20 cellular contexts compared by ENCODE assay signal in genomic region chr5:176379881-176380280, GRCh38. TPM values are rescaled to one million over a fixed set of nuclear protein-coding genes. Genes with fewer than 3 reads are reported as not detected.
DNase-seq lines count a peak whose midpoint lies in the region; ATAC-seq, FAIRE-seq and TF ChIP-seq lines count a peak whose summit lies in the region.
"Had no signal": no experiment of that assay in that cellular context is flagged by ENCODE, and none has a peak within 500 bp of the region (broad histone marks: within the 10 kb centered on the region; RNA-seq: fewer than 3 reads in every experiment).

No MANE protein-coding gene starts in this region.

- RAD21 ChIA-PET in GM12878 (lab: Charles Lee; ENCODE audit: unreplicated experiment) = interaction anchor here (1.0 to 1.5 kb wide), 2 partner anchors 9 to 18 kb away, joined by 3 to 4 read pairs; partner anchors contain the start of gene KIAA1191

- peak; percentile 49 for DNase-seq in GM13977 (ENCODE audit: low spot score)
- peak; percentile 67 for DNase-seq in MV-4-11 (lab: John Stamatoyannopoulos, UW)
- no peak for DNase-seq in GM12878 (ENCODE audit: low read depth, low spot score)
- DNase-seq in small intestine = no peak
- DNase-seq in stimulated activated CD4-positive, alpha-beta T cell treated with anti-CD3 and anti-CD28 coated beads, Interleukin-12 subunit alpha, Interleukin-12 subunit beta, amount 100 ng/mL, for 4 hours = no peak
- no peak for DNase-seq in GOT3 (lab: John Stamatoyannopoulos, UW)
- DNase-seq in NCI-H2227 treated with DMSO at 0.1 percent for 48 hours (lab: John Stamatoyannopoulos, UW) = no peak
- DNase-seq: activated CD8-positive, alpha-beta memory T cell treated with anti-CD3 and anti-CD28 coated beads, Interleukin-2, amount 50 U/mL, for 4 hours; activated naive CD4-positive, alpha-beta T cell treated with anti-CD3 and anti-CD28 coated beads for 36 hours; cortex of kidney; immature natural killer cell; mesendoderm; NCI-H1436; stimulated activated CD4-positive, alpha-beta T cell treated with anti-CD3 and anti-CD28 coated beads, Interleukin-1b, Interleukin-23, amount 100 ng/mL, for 48 hours had no signal

- SMC1A ChIA-PET in GM12878 (lab: Charles Lee; ENCODE audit: uncharacterized antibody, unreplicated experiment) = interaction anchor here (1.2 kb wide), 1 partner anchor 18 kb away, joined by 7 read pairs; the partner anchor contains the start of gene KIAA1191

- H2AFZ ChIP-seq in GM12878 (ENCODE audit: control insufficient read depth, low read depth, low read length) = no peak overlapping the region

- H3K36me3 ChIP-seq in GM12878 (ENCODE audit: control insufficient read depth in 2 of 2, insufficient read depth in 2 of 2, low read length in 1 of 2) = peaks cover 8 to 21% of the 10 kb centered on the region in 2 experiments; a peak in 3 of 4 replicates
- peaks cover 8 to 16% of the 10 kb centered on the region in 2 donors for H3K36me3 ChIP-seq in small intestine (ENCODE audit: control insufficient read depth in 2 of 2, insufficient read depth in 2 of 2, low read length in 2 of 2)

- TF ChIP-seq POLR2A in GM12878 (IDR thresholded peaks at IDR 0.05; ENCODE audit: low read depth, low read length) = no peak

- H3K9me3 ChIP-seq in GM12878 (replicated peaks; ENCODE audit: control insufficient read depth, insufficient read depth, low read length) = no peaks in the 10 kb centered on the region; the same call in 2 of the 3 replicates
- no peaks in the 10 kb centered on the region for H3K9me3 ChIP-seq in small intestine (ENCODE audit: control insufficient read depth, low read depth)
- H3K9me3 ChIP-seq: suprapubic skin had no signal

- POLR2A ChIA-PET in GM12878 (lab: Charles Lee) = interaction anchor here (1.0 to 1.5 kb wide), 4 partner anchors 9 to 26 kb away, joined by 3 to 7 read pairs (median 4); partner anchors contain the start of genes HIGD2A and NOP16

- H3K27me3 ChIP-seq in GM12878 (replicated peaks in 1 of 2; ENCODE audit: control insufficient read depth in 2 of 2, insufficient read depth in 2 of 2, low read length in 1 of 2) = no peaks in the 10 kb centered on the region
- H3K27me3 ChIP-seq in small intestine (ENCODE audit: control insufficient read depth in 2 of 2, insufficient read depth in 2 of 2, low read length in 2 of 2) = no peaks in the 10 kb centered on the region
- H3K27me3 ChIP-seq: suprapubic skin had no signal

- H3K4me1 ChIP-seq in GM12878 (ENCODE audit: control insufficient read depth, insufficient read depth, low read length) (no peaks in the 10 kb centered on the region), small intestine (ENCODE audit: control insufficient read depth in 2 of 2, insufficient read depth in 1 of 2, low read depth in 1 of 2, low read length in 1 of 2) (no peaks in the 10 kb centered on the region)
- H3K4me1 ChIP-seq: suprapubic skin had no signal

- no TSS peak for BruUV-seq in GM12878 (replicated peaks; lab: Mats Ljungman, UMichigan)

- TF ChIP-seq RAD21 in GM12878 (IDR thresholded peaks at IDR 0.05; ENCODE audit: insufficient read depth, low read depth, low read length) = no peak

- intact Hi-C loops in GM12878 (cut with micrococcal nuclease; ENCODE audit: unreplicated experiment) = loop anchor here (10.0 kb wide), 1 partner anchor 155 kb away; the partner anchor contains the start of gene RNF44

- no peak overlapping the region for H3K4me3 ChIP-seq in GM12878
- no peak overlapping the region for H3K4me3 ChIP-seq in small intestine (ENCODE audit: low read depth in 1 of 2, low read length in 2 of 2)
- H3K4me3 ChIP-seq: suprapubic skin had no signal

- H3K4me2 ChIP-seq in GM12878 (ENCODE audit: control insufficient read depth, insufficient read depth) = no peak overlapping the region

- H3K9ac ChIP-seq in GM12878 (ENCODE audit: control insufficient read depth, insufficient read depth, low read length) = no peak overlapping the region

- TF ChIP-seq CTCF in GM13977 (IDR thresholded peaks at IDR 0.05; ENCODE audit: extremely low read depth, insufficient read depth, missing control alignments) = no peak
- no peak for TF ChIP-seq CTCF in GM12878 (IDR thresholded peaks at IDR 0.05 in 2 of 3, conservative IDR thresholded peaks at IDR 0.05 in 1 of 3; ENCODE audit: control insufficient read depth in 2 of 3, extremely low read depth in 1 of 3, insufficient read depth in 1 of 3, low read depth in 3 of 3, low read length in 3 of 3)

- no peaks in the 10 kb centered on the region for H3K79me2 ChIP-seq in GM12878 (ENCODE audit: control insufficient read depth, insufficient read depth, low read length)

- CTCF ChIA-PET in GM12878 (lab: Yijun Ruan, JAX) = no interaction called here

- in situ Hi-C loops in GM13977 (cut with MboI; ENCODE audit: low pct_unique_long_range_greater_than_20kb, low sequenced_read_pairs, unreplicated experiment) = no loop called here
- in situ Hi-C loops in GM12878 (cut with MboI) = no loop called here

- H3K27ac ChIP-seq in GM12878 (ENCODE audit: control insufficient read depth, insufficient read depth) (no peak overlapping the region), small intestine (ENCODE audit: low read depth in 1 of 2, low read length in 1 of 2) (no peak overlapping the region)
- H3K27ac ChIP-seq: epithelial cell of prostate, suprapubic skin had no signal

- WGBS in GM12878 (ENCODE audit: insufficient coverage, insufficient replicate concordance, low lambda C conversion rate, missing lambda C conversion rate) = 45% methylated on average over 3 of the region's 3 CpGs
- 81 to 93% (median 84%) methylated on average over 3 of the region's 3 CpGs for WGBS in small intestine, 3 donors

- no peaks in the 10 kb centered on the region for H4K20me1 ChIP-seq in GM12878 (ENCODE audit: control insufficient read depth, insufficient read depth)

- TF ChIP-seq EP300 in GM12878 (IDR thresholded peaks at IDR 0.05; ENCODE audit: borderline replicate concordance in 1 of 2, control insufficient read depth in 1 of 2, low read depth in 2 of 2, low read length in 2 of 2) = no peak

- FAIRE-seq in GM12878 (lab: Jason Lieb, UNC) (peak; percentile 68), small intestine (lab: Jason Lieb, UNC) (no peak)
- FAIRE-seq: GM18507, H54 had no signal

- ATAC-seq in HG02623 (IDR thresholded peaks at IDR 0.05; ENCODE audit: unreplicated experiment) (peak; percentile 73), GM12878 (peak; percentile 87)
- ATAC-seq: Panc1 had no signal

RNA-seq across cellular contexts. Expression of gene NOP16, which starts 8.5 kb away (rescaled TPM):
- total RNA-seq in GM12878 (2013; cell fraction: nucleolus; rRNA removed) = 65.7 and 66.1 TPM in 2 replicates
- total RNA-seq in GM12878 (2014; rRNA removed) (50.3 and 52.3 TPM in 2 replicates), GM12878 (2014; rRNA removed; fragmentation: Illumina TruSeq; extraction: Trizol) (84.2 and 98.1 TPM in 2 replicates), GM12878 (2021) (89.2 and 90.8 TPM in 2 replicates)
- polyA plus RNA-seq in GM12878 (2011; ENCODE audit: low read depth) = 50.5 TPM
- polyA plus RNA-seq in GM12878 (2011; rRNA removed) (68.8 and 93.8 TPM in 2 replicates), GM12878 (2014; fragmentation: Illumina TruSeq; extraction: Trizol) (61.5 and 105 TPM in 2 replicates), GM12878 (2014; fragmentation: Nextera tagmentation; extraction: Ambion mirVana) (100 to 1,000 TPM; 177 to 196 TPM), GM12878 (2014; rRNA removed) (122 and 128 TPM in 2 replicates), GM12878 (2016; fragmentation: Nextera tagmentation; extraction: Ambion mirVana) (100 to 1,000 TPM; 231 to 276 TPM), small intestine (10 to 100 TPM; 28.6 to 47.6 (median 29.7) TPM)
- polyA plus RNA-seq in GM12878 (2011; cell fraction: cytosol; rRNA removed) = 87.9 and 103 TPM in 2 replicates
- polyA plus RNA-seq in GM12878 (2011; cell fraction: nucleus; rRNA removed) = 86.0 and 103 TPM in 2 replicates
- 49.5 and 61.0 TPM in 2 replicates for polyA plus RNA-seq in GM12878 (2012)
- polyA minus RNA-seq in GM12878 (2011; rRNA and poly(A)+ RNA removed) = 33.9 and 41.8 TPM in 2 replicates
- 20.8 and 23.2 TPM in 2 replicates for polyA minus RNA-seq in GM12878 (2011; cell fraction: cytosol; rRNA and poly(A)+ RNA removed)
- polyA minus RNA-seq in GM12878 (2011; cell fraction: nucleus; rRNA and poly(A)+ RNA removed) = 48.2 and 102 TPM in 2 replicates

RNA-seq across cellular contexts. Expression of gene HIGD2A, which starts 8.7 kb away (rescaled TPM):
- 16.4 and 16.5 TPM in 2 replicates for total RNA-seq in GM12878 (2013; cell fraction: nucleolus; rRNA removed)
- 314 and 348 TPM in 2 replicates for total RNA-seq in GM12878 (2014; rRNA removed)
- total RNA-seq in GM12878 (2014; rRNA removed; fragmentation: Illumina TruSeq; extraction: Trizol) = 153 and 159 TPM in 2 replicates
- total RNA-seq in GM12878 (2021) = 160 and 170 TPM in 2 replicates
- polyA plus RNA-seq in GM12878 (2011; ENCODE audit: low read depth) = 108 TPM
- polyA plus RNA-seq in GM12878 (2011; rRNA removed) = 113 and 155 TPM in 2 replicates
- polyA plus RNA-seq in GM12878 (2011; cell fraction: cytosol; rRNA removed) = 357 and 366 TPM in 2 replicates
- 108 and 121 TPM in 2 replicates for polyA plus RNA-seq in GM12878 (2011; cell fraction: nucleus; rRNA removed)
- polyA plus RNA-seq in GM12878 (2012) = 230 and 260 TPM in 2 replicates
- 61.4 and 152 TPM in 2 replicates for polyA plus RNA-seq in GM12878 (2014; fragmentation: Illumina TruSeq; extraction: Trizol)
- polyA plus RNA-seq in GM12878 (2014; fragmentation: Nextera tagmentation; extraction: Ambion mirVana) = 100 to 1,000 TPM; 196 to 327 TPM
- polyA plus RNA-seq in GM12878 (2014; rRNA removed) = 343 and 345 TPM in 2 replicates
- 100 to 1,000 TPM; 191 to 218 TPM for polyA plus RNA-seq in GM12878 (2016; fragmentation: Nextera tagmentation; extraction: Ambion mirVana)
- 56.8 and 166 TPM in 2 replicates for polyA minus RNA-seq in GM12878 (2011; rRNA and poly(A)+ RNA removed)
- 76.2 and 82.9 TPM in 2 replicates for polyA minus RNA-seq in GM12878 (2011; cell fraction: cytosol; rRNA and poly(A)+ RNA removed)
- polyA minus RNA-seq in GM12878 (2011; cell fraction: nucleus; rRNA and poly(A)+ RNA removed) = 26.5 and 33.9 TPM in 2 replicates
- 100 to 1,000 TPM; 207 to 343 (median 333) TPM for polyA plus RNA-seq in small intestine

RNA-seq across cellular contexts. Expression of gene ARL10, which starts 14.6 kb away (rescaled TPM):
- 32.8 and 65.0 TPM in 2 replicates for total RNA-seq in GM12878 (2013; cell fraction: nucleolus; rRNA removed)
- 3.4 and 3.6 TPM in 2 replicates for total RNA-seq in GM12878 (2014; rRNA removed)
- total RNA-seq in GM12878 (2014; rRNA removed; fragmentation: Illumina TruSeq; extraction: Trizol) = 1.7 and 1.8 TPM in 2 replicates
- 6.4 and 7.2 TPM in 2 replicates for total RNA-seq in GM12878 (2021)
- polyA plus RNA-seq in GM12878 (2011; ENCODE audit: low read depth) = 7.5 TPM
- polyA plus RNA-seq in GM12878 (2011; rRNA removed) = 3.2 and 4.0 TPM in 2 replicates
- 2.3 and 3.0 TPM in 2 replicates for polyA plus RNA-seq in GM12878 (2011; cell fraction: cytosol; rRNA removed)
- 6.8 and 7.8 TPM in 2 replicates for polyA plus RNA-seq in GM12878 (2011; cell fraction: nucleus; rRNA removed)
- polyA plus RNA-seq in GM12878 (2012) = 3.7 and 6.9 TPM in 2 replicates
- polyA plus RNA-seq in GM12878 (2014; fragmentation: Illumina TruSeq; extraction: Trizol) = 3.0 and 3.8 TPM in 2 replicates
- under 1 TPM; 0.44 to 0.69 TPM for polyA plus RNA-seq in GM12878 (2014; fragmentation: Nextera tagmentation; extraction: Ambion mirVana)
- polyA plus RNA-seq in GM12878 (2014; rRNA removed) = 4.6 and 5.4 TPM in 2 replicates
- 1 to 10 TPM; 1.0 to 1.3 TPM for polyA plus RNA-seq in GM12878 (2016; fragmentation: Nextera tagmentation; extraction: Ambion mirVana)
- 3.6 and 4.6 TPM in 2 replicates for polyA minus RNA-seq in GM12878 (2011; rRNA and poly(A)+ RNA removed)
- 1.1 and 2.1 TPM in 2 replicates for polyA minus RNA-seq in GM12878 (2011; cell fraction: cytosol; rRNA and poly(A)+ RNA removed)
- 2.9 and 3.2 TPM in 2 replicates for polyA minus RNA-seq in GM12878 (2011; cell fraction: nucleus; rRNA and poly(A)+ RNA removed)
- polyA plus RNA-seq in small intestine = under 1 TPM in 2 of 3 donors, not detected in 1; under 0.01 to 0.97 TPM

RNA-seq across cellular contexts. Expression of gene KIAA1191, which starts 18.3 kb away (rescaled TPM):
- total RNA-seq in GM12878 (2013; cell fraction: nucleolus; rRNA removed) = 74.8 and 88.5 TPM in 2 replicates
- total RNA-seq in GM12878 (2014; rRNA removed) = 38.6 and 41.0 TPM in 2 replicates
- 26.3 and 27.9 TPM in 2 replicates for total RNA-seq in GM12878 (2014; rRNA removed; fragmentation: Illumina TruSeq; extraction: Trizol)
- total RNA-seq in GM12878 (2021) = 35.6 and 35.7 TPM in 2 replicates
- polyA plus RNA-seq in GM12878 (2011; ENCODE audit: low read depth) = 23.0 TPM
- polyA plus RNA-seq in GM12878 (2011; rRNA removed) = 42.1 and 58.2 TPM in 2 replicates
- 64.5 and 65.9 TPM in 2 replicates for polyA plus RNA-seq in GM12878 (2011; cell fraction: cytosol; rRNA removed)
- 43.9 and 48.9 TPM in 2 replicates for polyA plus RNA-seq in GM12878 (2011; cell fraction: nucleus; rRNA removed)
- polyA plus RNA-seq in GM12878 (2012) = 35.0 and 36.3 TPM in 2 replicates
- polyA plus RNA-seq in GM12878 (2014; fragmentation: Illumina TruSeq; extraction: Trizol) = 45.5 and 47.1 TPM in 2 replicates
- polyA plus RNA-seq in GM12878 (2014; fragmentation: Nextera tagmentation; extraction: Ambion mirVana) = 10 to 100 TPM; 14.9 to 16.3 TPM
- polyA plus RNA-seq in GM12878 (2014; rRNA removed) = 36.3 and 37.8 TPM in 2 replicates
- polyA plus RNA-seq in GM12878 (2016; fragmentation: Nextera tagmentation; extraction: Ambion mirVana) = 10 to 100 TPM; 19.4 to 20.5 TPM
- polyA minus RNA-seq in GM12878 (2011; rRNA and poly(A)+ RNA removed) = 56.7 and 67.2 TPM in 2 replicates
- polyA minus RNA-seq in GM12878 (2011; cell fraction: cytosol; rRNA and poly(A)+ RNA removed) = 16.2 and 20.9 TPM in 2 replicates
- 43.3 and 58.6 TPM in 2 replicates for polyA minus RNA-seq in GM12878 (2011; cell fraction: nucleus; rRNA and poly(A)+ RNA removed)
- polyA plus RNA-seq in small intestine = 10 to 100 TPM; 43.7 to 96.4 (median 73.5) TPM

RNA-seq across cellular contexts. Expression of gene CLTB, which starts 36.5 kb away (rescaled TPM):
- 8.3 and 9.2 TPM in 2 replicates for total RNA-seq in GM12878 (2013; cell fraction: nucleolus; rRNA removed)
- total RNA-seq in GM12878 (2014; rRNA removed) (48.0 and 52.8 TPM in 2 replicates), GM12878 (2014; rRNA removed; fragmentation: Illumina TruSeq; extraction: Trizol) (21.1 and 22.4 TPM in 2 replicates), GM12878 (2021) (46.5 and 51.0 TPM in 2 replicates)
- polyA plus RNA-seq in GM12878 (2011; ENCODE audit: low read depth) = 11.4 TPM
- polyA plus RNA-seq in GM12878 (2011; rRNA removed) (19.0 and 28.7 TPM in 2 replicates), GM12878 (2014; fragmentation: Illumina TruSeq; extraction: Trizol) (4.5 and 18.4 TPM in 2 replicates), GM12878 (2014; fragmentation: Nextera tagmentation; extraction: Ambion mirVana) (1 to 10 TPM; 1.6 to 4.4 TPM), GM12878 (2014; rRNA removed) (51.5 and 52.7 TPM in 2 replicates), GM12878 (2016; fragmentation: Nextera tagmentation; extraction: Ambion mirVana) (10 to 100 TPM; 45.1 to 50.2 TPM), small intestine (100 to 1,000 TPM; 189 to 359 (median 337) TPM)
- 34.6 and 53.1 TPM in 2 replicates for polyA plus RNA-seq in GM12878 (2011; cell fraction: cytosol; rRNA removed)
- 37.9 and 40.0 TPM in 2 replicates for polyA plus RNA-seq in GM12878 (2011; cell fraction: nucleus; rRNA removed)
- 20.3 and 25.4 TPM in 2 replicates for polyA plus RNA-seq in GM12878 (2012)
- 11.5 and 20.6 TPM in 2 replicates for polyA minus RNA-seq in GM12878 (2011; rRNA and poly(A)+ RNA removed)
- polyA minus RNA-seq in GM12878 (2011; cell fraction: cytosol; rRNA and poly(A)+ RNA removed) = 12.3 and 13.3 TPM in 2 replicates
- 4.8 and 10.5 TPM in 2 replicates for polyA minus RNA-seq in GM12878 (2011; cell fraction: nucleus; rRNA and poly(A)+ RNA removed)

Comparison
In these comparisons a context has a peak if more than half of its experiments do, and no peak if none do; other contexts are left out.
1. DNase-seq: peak in GM13977 (single experiment) and MV-4-11 (single experiment); none in GM12878 (single experiment), small intestine (single experiment), stimulated activated CD4-positive, alpha-beta T cell treated with anti-CD3 and anti-CD28 coated beads, Interleukin-12 subunit alpha, Interleukin-12 subunit beta, amount 100 ng/mL, for 4 hours (single experiment), GOT3 (single experiment) and NCI-H2227 treated with DMSO at 0.1 percent for 48 hours (single experiment).